8 cellular contexts compared by ENCODE assay signal in the genomic region with DNA sequence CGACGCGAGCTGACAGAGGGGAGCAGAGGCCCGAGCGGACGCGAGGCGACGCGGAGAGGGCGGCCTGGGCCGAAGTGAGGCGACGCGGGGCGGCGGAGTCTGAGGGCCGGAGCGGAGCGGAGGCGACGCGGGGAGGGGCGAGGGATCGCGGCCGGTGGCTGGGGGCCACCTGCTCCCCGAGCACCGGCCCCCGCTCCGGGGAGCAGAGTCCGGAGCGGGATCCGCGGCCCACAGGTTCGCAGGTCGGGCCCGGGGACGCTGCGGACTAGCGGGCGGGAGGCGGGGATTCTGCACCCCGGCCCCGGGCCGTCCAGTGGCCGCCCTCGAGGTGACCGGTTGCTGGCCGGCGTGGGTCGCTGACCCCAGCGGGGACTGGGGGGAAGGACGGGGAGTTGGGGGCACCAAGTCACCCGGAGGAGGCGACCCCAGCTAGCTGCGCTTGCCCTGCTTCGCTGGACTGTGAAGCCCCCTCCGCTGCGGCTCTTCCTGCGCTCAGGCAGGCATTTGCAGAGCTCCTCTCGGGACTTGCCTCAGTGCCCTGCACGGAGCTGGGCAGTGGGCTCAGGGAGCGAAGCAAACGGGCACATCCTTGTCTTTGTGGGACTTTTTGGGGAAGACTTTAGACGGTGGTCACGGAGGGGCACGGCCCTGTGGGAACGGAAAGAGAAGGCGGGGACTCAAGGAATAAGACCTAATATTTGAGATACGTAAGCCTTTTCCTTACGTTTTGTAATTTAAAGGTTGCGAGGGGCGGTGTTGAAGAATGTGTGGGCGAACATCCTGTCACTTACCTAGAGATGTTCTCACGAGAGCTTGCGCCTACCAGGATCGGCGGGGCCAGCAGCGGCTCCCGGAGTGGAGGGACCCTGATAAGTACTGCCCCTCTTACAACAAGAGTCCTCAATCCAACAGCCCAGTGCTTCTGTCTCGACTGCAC. TPM values are rescaled to one million over a fixed set of nuclear protein-coding genes. Genes with fewer than 3 reads are reported as not detected.
DNase-seq lines count a peak whose midpoint lies in the region; TF ChIP-seq lines count a peak whose summit lies in the region.

No MANE protein-coding gene starts in this region.

- H3K4me3 ChIP-seq in GM23248: peak overlapping the region; percentile 78
- H3K4me3 ChIP-seq in NT2/D1 (ENCODE audit: insufficient read length, low read depth): peak overlapping the region; percentile 82
- H3K4me3 ChIP-seq in fibroblast of the aortic adventitia (ENCODE audit: low read depth, low read length): peak overlapping the region; percentile 87
- H3K4me3 ChIP-seq in neutrophil (ENCODE audit: low read depth in 1 of 2, low read length in 1 of 2): peak overlapping the region; percentile 76 to 91

- H3K36me3 Mint-ChIP-seq in CD14-positive monocyte: peaks cover 38 to 41% of the 10 kb centered on the region in 2 donors

- no peaks in the 10 kb centered on the region for H3K9me2 ChIP-seq in GM23248 (ENCODE audit: insufficient read depth)

- H3K36me3 ChIP-seq in GM23248 (ENCODE audit: low read depth) (peaks cover 29% of the 10 kb centered on the region), NT2/D1 (ENCODE audit: insufficient read depth, insufficient read length, low read length) (peaks cover 58% of the 10 kb centered on the region), neutrophil (peaks cover 38% of the 10 kb centered on the region)

- H3K4me2 ChIP-seq in GM23248 (ENCODE audit: unreplicated experiment): peak overlapping the region; percentile 88

- H3K79me2 ChIP-seq in GM23248 (ENCODE audit: insufficient read depth): peaks cover 8% of the 10 kb centered on the region

- intact Hi-C loops in CD14-positive monocyte (cut with micrococcal nuclease): loop anchor here in 1 of 2 donors (5.0 kb wide), 1 partner anchor 33 kb away; no protein-coding TSS in a partner anchor

- peaks cover 35% of the 10 kb centered on the region for H3K4me1 Mint-ChIP-seq in CD14-positive monocyte

- H3F3A ChIP-seq in GM23248 (ENCODE audit: insufficient read depth): peaks cover 77% of the 10 kb centered on the region

- peak overlapping the region; percentile 57 to 93 (median 87) for H3K27ac Mint-ChIP-seq in CD14-positive monocyte

- peaks cover 0 to 1% (median 0%) of the 10 kb centered on the region in 7 donors for H3K9me3 Mint-ChIP-seq in CD14-positive monocyte

- H4K20me1 ChIP-seq in GM23248 (ENCODE audit: insufficient read depth): 0 out of 2 replicates have a peak, but pooled peaks cover 4% of the 10 kb centered on the region

- TF ChIP-seq CTCF in CD14-positive monocyte (IDR thresholded peaks at IDR 0.05) (no peak), fibroblast of the aortic adventitia (IDR thresholded peaks at IDR 0.05; ENCODE audit: insufficient read depth, low read length) (no peak), neutrophil (IDR thresholded peaks at IDR 0.05) (no peak)

- H3K9me3 ChIP-seq in GM23248 (ENCODE audit: low read depth) (no peaks in the 10 kb centered on the region), NT2/D1 (ENCODE audit: insufficient read depth, low read length) (no peaks in the 10 kb centered on the region), neutrophil (no peaks in the 10 kb centered on the region)

- DNase-seq in CD14-positive monocyte (ENCODE audit: low spot score) (no peak), GM23248 (peak; percentile 80), NT2/D1 (ENCODE audit: low read depth, low spot score) (no peak), activated T-helper 1 cell treated with Interleukin-2 at 50 U/mL for 16 hours (ENCODE audit: low read depth) (peak; percentile 10), fibroblast of the aortic adventitia (ENCODE audit: low read depth) (peak; percentile 53)
- DNase-seq in NK-92 treated with Interleukin-12 subunit alpha and Interleukin-12 subunit beta, amount 100 ng/mL, for 24 hours (lab: John Stamatoyannopoulos, UW): no peak

- peak overlapping the region; percentile 98 to 99 for H3K4me3 Mint-ChIP-seq in CD14-positive monocyte

- 2% methylated on average over 58 to 74 of the region's 82 CpGs for WGBS in GM23248 (ENCODE audit: low coverage in 1 of 2, low lambda C conversion rate in 2 of 2, missing lambda C conversion rate in 2 of 2), 2 experiments

- peaks cover 4 to 8% (median 5%) of the 10 kb centered on the region in 3 donors for H3K27me3 Mint-ChIP-seq in CD14-positive monocyte (ENCODE audit: low read depth in 3 of 3)

- in situ Hi-C loops in GM23248 (cut with MboI): no loop called here

- peak overlapping the region; percentile 80 for H2AFZ ChIP-seq in GM23248

- H3K27ac ChIP-seq in GM23248: peak overlapping the region; percentile 67
- H3K27ac ChIP-seq in neutrophil: peak overlapping the region; percentile 86
- peak overlapping the region; percentile 77 for H3K27ac ChIP-seq in temporal lobe (ENCODE audit: low read depth, low read length)

- H3K27me3 ChIP-seq in GM23248 (replicated peaks; ENCODE audit: insufficient read depth): no peaks in the 10 kb centered on the region
- H3K27me3 ChIP-seq in NT2/D1 (ENCODE audit: insufficient read depth, insufficient read length): no peaks in the 10 kb centered on the region
- H3K27me3 ChIP-seq in neutrophil: peaks cover 8% of the 10 kb centered on the region

- H3K9ac ChIP-seq in GM23248 (peak overlapping the region; percentile 86), NT2/D1 (ENCODE audit: insufficient read length, low read depth) (peak overlapping the region; percentile 92)

- H3K4me1 ChIP-seq in GM23248 (ENCODE audit: insufficient read depth) (peaks cover 31% of the 10 kb centered on the region), NT2/D1 (ENCODE audit: insufficient read depth, insufficient read length) (peaks cover 4% of the 10 kb centered on the region), neutrophil (ENCODE audit: control insufficient read depth in 1 of 2, insufficient read depth in 1 of 2, low read depth in 1 of 2, low read length in 1 of 2) (peaks cover 22% of the 10 kb centered on the region in 2 experiments)

RNA-seq across cellular contexts. Expression of a gene that starts 0.6 kb away (rescaled TPM):
- polyA plus RNA-seq in CD14-positive monocyte: 10 to 100 TPM; 18.0 to 23.0 TPM
- 10.6 and 12.5 TPM in 2 replicates for total RNA-seq in GM23248 (2014; rRNA removed; shearing (Covaris generic))
- polyA plus RNA-seq in GM23248 (2016; fragmentation: Nextera tagmentation; extraction: Ambion mirVana): 33.2 and 33.5 TPM in 2 replicates
- total RNA-seq in fibroblast of the aortic adventitia (ENCODE audit: low replicate concordance): 9.2 and 11.1 TPM in 2 replicates
- 21.4 TPM for total RNA-seq in temporal lobe

RNA-seq across cellular contexts. Expression of a gene that starts 29.8 kb away (rescaled TPM):
- 10 to 100 TPM; 59.9 to 94.5 TPM for polyA plus RNA-seq in CD14-positive monocyte
- 298 and 328 TPM in 2 replicates for total RNA-seq in GM23248 (2014; rRNA removed; shearing (Covaris generic))
- polyA plus RNA-seq in GM23248 (2016; fragmentation: Nextera tagmentation; extraction: Ambion mirVana): 254 and 265 TPM in 2 replicates
- 235 and 371 TPM in 2 replicates for total RNA-seq in fibroblast of the aortic adventitia (ENCODE audit: low replicate concordance)
- total RNA-seq in temporal lobe: 79.4 TPM

Comparison
In these comparisons a context has a peak if more than half of its experiments do, and no peak if none do; other contexts are left out.
1. DNase-seq: peak in GM23248 (single experiment), activated T-helper 1 cell treated with Interleukin-2 at 50 U/mL for 16 hours (single experiment) and fibroblast of the aortic adventitia (single experiment); none in CD14-positive monocyte (single experiment), NT2/D1 (single experiment) and NK-92 treated with Interleukin-12 subunit alpha and Interleukin-12 subunit beta, amount 100 ng/mL, for 24 hours (single experiment).
2. Peak in every context shown above with its lines, with median percentiles within 50 percentile points of each other: H3K27ac ChIP-seq and H3K4me3 ChIP-seq.